ENCODE assay signal across 11 cellular contexts in the genomic region with DNA sequence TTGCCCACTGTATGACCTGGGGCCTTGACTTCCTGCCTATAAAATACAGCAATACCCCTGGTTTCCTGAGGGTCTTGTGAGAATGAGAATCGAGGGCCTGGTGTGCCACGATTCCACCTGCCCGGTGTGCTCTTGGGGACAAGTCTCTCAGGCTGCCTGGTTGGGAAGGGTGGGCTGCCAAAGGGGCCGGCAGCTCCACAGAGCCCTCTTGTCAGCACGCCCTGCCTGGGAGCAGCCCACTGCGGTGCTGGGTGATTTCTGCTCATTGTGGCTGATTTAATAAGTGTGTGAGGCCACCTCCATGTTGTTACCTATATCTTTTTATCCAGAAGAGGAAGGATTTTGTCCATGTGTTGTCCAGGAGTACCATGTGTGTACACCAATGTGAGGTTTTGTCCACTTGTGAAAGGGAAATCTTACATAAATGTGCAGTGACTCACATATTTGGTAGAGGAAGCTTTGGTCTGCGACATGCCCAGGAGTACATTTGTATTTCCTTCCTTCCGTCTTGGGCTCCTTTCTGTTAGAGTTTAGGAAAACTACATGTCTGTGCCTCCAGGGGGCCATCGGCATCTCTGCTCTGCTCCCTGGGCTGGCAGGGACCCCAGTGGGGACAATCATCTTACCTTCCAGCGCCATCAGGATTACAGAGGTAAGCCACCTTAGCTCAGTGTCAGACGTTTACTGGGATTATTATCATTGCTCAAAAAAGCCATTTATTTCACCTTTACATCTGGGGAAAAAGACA.
DNase-seq lines count a peak whose midpoint lies in the region; ATAC-seq and TF ChIP-seq lines count a peak whose summit lies in the region.
"Had no signal": no experiment of that assay in that cellular context is flagged by ENCODE, and none has a peak within 500 bp of the region (broad histone marks: within the 10 kb centered on the region; RNA-seq: fewer than 3 reads in every experiment).

No MANE protein-coding gene starts in this region.

- H3K27me3 ChIP-seq in cardiac muscle cell (no peaks in the 10 kb centered on the region), left ventricle myocardium inferior (ENCODE audit: low read depth) (no peaks in the 10 kb centered on the region), gastroesophageal sphincter (no peaks in the 10 kb centered on the region)

- H3K9me3 ChIP-seq in cardiac muscle cell (ENCODE audit: low read depth) (no peaks in the 10 kb centered on the region), left ventricle myocardium inferior (replicated peaks) (peaks cover 28% of the 10 kb centered on the region), OCI-LY7 (ENCODE audit: low read length) (peaks cover 16% of the 10 kb centered on the region; the same call in 1 of the 2 replicates), gastroesophageal sphincter (peaks cover 0 to 28% (median 0%) of the 10 kb centered on the region in 3 donors)

- H3K27ac ChIP-seq in cardiac muscle cell (no peak overlapping the region), left ventricle myocardium inferior (replicated peaks) (no peak overlapping the region), OCI-LY7 (ENCODE audit: low read depth, low read length, poor library complexity, severe bottlenecking) (no peak overlapping the region), gastroesophageal sphincter (no peak overlapping the region)

- no TSS peak for BruUV-seq in OCI-LY7 (replicated peaks; lab: Mats Ljungman, UMichigan)

- H4K20me1 ChIP-seq in OCI-LY7 (ENCODE audit: insufficient read depth, low read length) = no peaks in the 10 kb centered on the region

- H3K4me2 ChIP-seq in OCI-LY7 (ENCODE audit: low read length) = no peak overlapping the region

- POLR2A ChIA-PET in OCI-LY7 (lab: Charles Lee) = no interaction called here

- ATAC-seq in gastroesophageal sphincter = no peak
- no peak for ATAC-seq in HG02970 (IDR thresholded peaks at IDR 0.05; ENCODE audit: low FRiP score, unreplicated experiment)
- ATAC-seq in GM21515 (IDR thresholded peaks at IDR 0.05; ENCODE audit: unreplicated experiment) = no peak

- no peaks in the 10 kb centered on the region for H3K9me2 ChIP-seq in OCI-LY7 (ENCODE audit: insufficient read depth, low read length)

- intact Hi-C loops in left ventricle myocardium inferior (cut with micrococcal nuclease) (loop anchor here (5.0 kb wide), 1 partner anchor 277 kb away; no protein-coding TSS in a partner anchor), OCI-LY7 (cut with micrococcal nuclease; ENCODE audit: unreplicated experiment) (no loop called here)

- WGBS in gastroesophageal sphincter (ENCODE audit: low coverage in 1 of 2), 2 donors = 49 to 72% methylated on average over 2 to 5 of the region's 11 CpGs

- no peak for TF ChIP-seq EP300 in gastroesophageal sphincter (IDR thresholded peaks at IDR 0.05)

- no peak overlapping the region for H2AFZ ChIP-seq in OCI-LY7 (ENCODE audit: low read length)

- H3K36me3 ChIP-seq in cardiac muscle cell = no peaks in the 10 kb centered on the region
- H3K36me3 ChIP-seq in left ventricle myocardium inferior = no peaks in the 10 kb centered on the region
- H3K36me3 ChIP-seq in OCI-LY7 (ENCODE audit: insufficient read depth, low read length) = no peaks in the 10 kb centered on the region
- H3K36me3 ChIP-seq in gastroesophageal sphincter = no peaks in the 10 kb centered on the region

- H3K79me2 ChIP-seq in OCI-LY7 (ENCODE audit: insufficient read depth, low read depth, low read length) = no peaks in the 10 kb centered on the region

- DNase-seq in cardiac muscle cell (ENCODE audit: low read depth in 1 of 2, low spot score in 1 of 2) (peak in 1 of 2 donors; percentile 40), left ventricle myocardium inferior (no peak), OCI-LY7 (ENCODE audit: low spot score) (no peak), foreskin fibroblast (peak in 1 of 2 donors; percentile 15), NCI-H1417 treated with DMSO at 0.1 percent for 48 hours (lab: John Stamatoyannopoulos, UW) (no peak)
- DNase-seq: activated naive CD4-positive, alpha-beta T cell; DND-41; NCI-H1694 had no signal

- TF ChIP-seq CTCF in cardiac muscle cell (IDR thresholded peaks at IDR 0.05; ENCODE audit: low read depth, low read length) (peak; percentile 43), left ventricle myocardium inferior (IDR thresholded peaks at IDR 0.05; ENCODE audit: borderline replicate concordance) (no peak), OCI-LY7 (conservative IDR thresholded peaks at IDR 0.05; ENCODE audit: low read length) (0 out of 2 replicates have a peak, but pooled peaks have one; percentile 17), foreskin fibroblast (IDR thresholded peaks at IDR 0.05; ENCODE audit: low read depth, low read length) (peak; percentile 14), gastroesophageal sphincter (IDR thresholded peaks at IDR 0.05) (peak in 1 of 4 experiments; percentile 21)

- H3K4me3 ChIP-seq in cardiac muscle cell (no peak overlapping the region), left ventricle myocardium inferior (no peak overlapping the region), OCI-LY7 (ENCODE audit: low read depth, low read length, poor library complexity, severe bottlenecking) (no peak overlapping the region), foreskin fibroblast (ENCODE audit: low read depth in 1 of 2, low read length in 2 of 2) (no peak overlapping the region), gastroesophageal sphincter (no peak overlapping the region)

- H3K4me1 ChIP-seq in cardiac muscle cell (ENCODE audit: low read depth) (no peaks in the 10 kb centered on the region), left ventricle myocardium inferior (no peaks in the 10 kb centered on the region), OCI-LY7 (ENCODE audit: insufficient read depth, low read length, poor library complexity, severe bottlenecking) (no peaks in the 10 kb centered on the region), gastroesophageal sphincter (peaks cover 0 to 10% (median 0%) of the 10 kb centered on the region in 3 donors)

- CTCF ChIA-PET in OCI-LY7 (lab: Charles Lee; ENCODE audit: unreplicated experiment) = interaction anchor here (0.6 kb wide), 1 partner anchor 913 kb away, joined by 3 read pairs; no protein-coding TSS in a partner anchor

- no peak for TF ChIP-seq POLR2A in gastroesophageal sphincter (IDR thresholded peaks at IDR 0.05)
